ENCODE assay signal across 24 cellular contexts in the genomic region with DNA sequence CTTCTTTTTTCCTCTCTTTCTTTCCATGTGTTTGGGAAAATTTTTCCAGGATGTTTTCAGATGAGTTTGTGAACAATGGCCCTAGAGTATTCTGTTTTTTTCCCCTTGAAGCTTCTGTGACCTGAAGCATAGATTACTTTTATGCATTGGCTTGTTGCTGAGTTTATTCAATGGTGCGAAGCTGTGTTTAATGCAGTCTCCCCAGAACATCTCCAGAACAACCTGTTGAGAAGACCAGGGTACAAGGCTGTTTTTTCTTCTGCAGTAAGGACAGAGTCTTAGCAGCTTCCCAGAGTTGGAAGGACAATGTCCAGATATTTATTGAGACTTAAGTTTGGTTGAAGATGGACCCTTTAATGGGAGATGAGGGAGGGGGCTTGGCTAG.
"Had no signal": no experiment of that assay in that cellular context is flagged by ENCODE, and none has a peak within 500 bp of the region (broad histone marks: within the 10 kb centered on the region; RNA-seq: fewer than 3 reads in every experiment).

No MANE protein-coding gene starts in this region.

- H3K27ac Mint-ChIP-seq: dendritic cell treated with granulocyte-macrophage colony-stimulating factor and Interleukin-4, amounts not matched to agents 40 ng/mL and 50 ng/mL, for 4 days; effector memory CD8-positive, alpha-beta T cell; endodermal cell; mesothelial cell of epicardium; naive B cell; naive thymus-derived CD8-positive, alpha-beta T cell had no signal

- H3K9me3 ChIP-seq: esophagus squamous epithelium, gastrocnemius medialis, left lung, lower lobe of right lung, mucosa of descending colon had no signal

- H3K27me3 Mint-ChIP-seq: dendritic cell treated with granulocyte-macrophage colony-stimulating factor and Interleukin-4, amounts not matched to agents 40 ng/mL and 50 ng/mL, for 4 days; effector memory CD8-positive, alpha-beta T cell had no signal

- H3K4me1 Mint-ChIP-seq: naive B cell; naive thymus-derived CD8-positive, alpha-beta T cell had no signal

- H3K27me3 ChIP-seq: esophagus squamous epithelium, gastrocnemius medialis, left lung had no signal

- DNase-seq: cortex of kidney; effector CD8-positive, alpha-beta T cell; effector memory CD8-positive, alpha-beta T cell; endodermal cell; erythroblast; esophagus squamous epithelium; foreskin fibroblast; foreskin melanocyte; gastrocnemius medialis; glutamatergic neuron; head of caudate nucleus; heart right ventricle; hippocampal formation; left cardiac atrium; left lung; left ventricle myocardium superior; lower lobe of right lung; mesenchymal stem cell; mucosa of descending colon; naive B cell; naive thymus-derived CD8-positive, alpha-beta T cell had no signal

- H3K4me3 ChIP-seq: esophagus squamous epithelium, gastrocnemius medialis, heart right ventricle, left lung, lower lobe of right lung, mucosa of descending colon had no signal

- H3K36me3 ChIP-seq: esophagus squamous epithelium, gastrocnemius medialis, heart right ventricle, left lung, lower lobe of right lung had no signal

- H3K4me3 Mint-ChIP-seq: dendritic cell treated with granulocyte-macrophage colony-stimulating factor and Interleukin-4, amounts not matched to agents 40 ng/mL and 50 ng/mL, for 4 days; effector memory CD8-positive, alpha-beta T cell; endodermal cell; mesothelial cell of epicardium; naive B cell; naive thymus-derived CD8-positive, alpha-beta T cell had no signal

- H3K4me1 ChIP-seq: gastrocnemius medialis, heart right ventricle, left lung, lower lobe of right lung had no signal

- H3K27ac ChIP-seq: epithelial cell of prostate, esophagus squamous epithelium, gastrocnemius medialis, heart right ventricle, left lung, lower lobe of right lung had no signal

- H3K36me3 Mint-ChIP-seq: mesothelial cell of epicardium; naive B cell; naive thymus-derived CD8-positive, alpha-beta T cell had no signal
